14 cellular contexts compared by ENCODE assay signal in the genomic region with DNA sequence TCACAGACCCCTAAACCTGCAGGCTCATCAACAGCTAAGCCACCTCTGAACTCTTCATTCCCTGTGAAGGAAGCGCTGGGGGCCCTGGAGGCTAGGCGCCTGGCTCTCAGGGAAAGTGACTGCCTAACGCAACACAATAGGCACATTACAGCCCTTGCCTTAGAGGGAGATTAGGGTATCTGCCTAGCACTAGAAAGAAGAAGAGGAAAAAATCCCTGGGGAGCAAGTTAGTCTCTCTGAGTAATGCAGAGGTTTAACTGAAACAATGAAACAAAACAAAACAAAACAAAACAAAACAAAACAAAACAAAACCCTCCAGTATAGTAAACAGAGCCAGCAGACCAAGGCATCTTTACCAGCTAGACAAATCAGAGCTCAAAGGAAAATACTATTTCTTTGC. TPM values are rescaled to one million over a fixed set of nuclear protein-coding genes. Genes with fewer than 3 reads are reported as not detected.
DNase-seq lines count a peak whose midpoint lies in the region; ATAC-seq and TF ChIP-seq lines count a peak whose summit lies in the region.
"Had no signal": no experiment of that assay in that cellular context is flagged by ENCODE, and none has a peak within 500 bp of the region (broad histone marks: within the 10 kb centered on the region; RNA-seq: fewer than 3 reads in every experiment).

No MANE protein-coding gene starts in this region.

- H3K27me3 ChIP-seq in AG04450 (ENCODE audit: control insufficient read depth, insufficient read depth, low read length), result no peaks in the 10 kb centered on the region
- H3K27me3 ChIP-seq: uterus had no signal

- BruUV-seq in Calu3 (replicated peaks; lab: Mats Ljungman, UMichigan), result no TSS peak

- POLR2A ChIA-PET in AG04450 (lab: Yijun Ruan, JAX), result no interaction called here
- POLR2A ChIA-PET in activated CD8-positive, alpha-beta T cell treated with anti-CD3 and anti-CD28 coated beads for 36 hours (lab: Charles Lee), result interaction anchor here (0.6 to 1.1 kb wide), 3 partner anchors 18 to 451 kb away, joined by 3 read pairs; no protein-coding TSS in a partner anchor

- H3K27ac ChIP-seq in AG04450 (ENCODE audit: low read depth, low read length), result no peak overlapping the region
- H3K27ac ChIP-seq: uterus had no signal

- TF ChIP-seq CTCF in AG04450 (IDR thresholded peaks at IDR 0.05; ENCODE audit: low read depth, low read length) (no peak), Calu3 (IDR thresholded peaks at IDR 0.05; ENCODE audit: unreplicated experiment) (no peak)
- no peak for TF ChIP-seq CTCF in activated CD8-positive, alpha-beta T cell treated with anti-CD3 and anti-CD28 coated beads for 36 hours (IDR thresholded peaks at IDR 0.05)

- peaks cover 16% of the 10 kb centered on the region for H3K36me3 Mint-ChIP-seq in Calu3 (ENCODE audit: insufficient read depth, unreplicated experiment)
- H3K36me3 Mint-ChIP-seq in activated CD8-positive, alpha-beta T cell treated with anti-CD3 and anti-CD28 coated beads for 36 hours (ENCODE audit: low read depth), result peaks cover 11% of the 10 kb centered on the region

- peak overlapping the region; percentile 26 for H3K4me3 Mint-ChIP-seq in Calu3 (ENCODE audit: low read depth, unreplicated experiment)
- peak overlapping the region; percentile 72 for H3K4me3 Mint-ChIP-seq in activated CD8-positive, alpha-beta T cell treated with anti-CD3 and anti-CD28 coated beads for 36 hours

- CTCF ChIA-PET in AG04450 (lab: Charles Lee) (interaction anchor here (0.9 to 1.6 kb wide), 4 partner anchors 34 to 332 kb away, joined by 5 to 7 read pairs (median 6); no protein-coding TSS in a partner anchor), Calu3 (lab: Charles Lee) (no interaction called here)
- CTCF ChIA-PET in activated CD8-positive, alpha-beta T cell treated with anti-CD3 and anti-CD28 coated beads for 36 hours (lab: Charles Lee), result interaction anchor here (0.9 to 3.9 kb wide), 5 partner anchors 10 to 218 kb away, joined by 3 to 21 read pairs (median 4); no protein-coding TSS in a partner anchor

- ATAC-seq in activated CD8-positive, alpha-beta T cell treated with anti-CD3 and anti-CD28 coated beads for 36 hours, result no peak
- no peak for ATAC-seq in GM18502 (IDR thresholded peaks at IDR 0.05; ENCODE audit: poor library complexity, unreplicated experiment)
- ATAC-seq: sciatic nerve had no signal

- H3K9me3 Mint-ChIP-seq in Calu3 (ENCODE audit: low read depth, unreplicated experiment), result no peaks in the 10 kb centered on the region
- H3K9me3 Mint-ChIP-seq in activated CD8-positive, alpha-beta T cell treated with anti-CD3 and anti-CD28 coated beads for 36 hours, result no peaks in the 10 kb centered on the region

- intact Hi-C loops in Calu3 (cut with micrococcal nuclease; ENCODE audit: unreplicated experiment), result no loop called here
- intact Hi-C loops in activated CD8-positive, alpha-beta T cell treated with anti-CD3 and anti-CD28 coated beads for 36 hours (cut with micrococcal nuclease), result no loop called here

- H3K4me1 Mint-ChIP-seq in Calu3 (ENCODE audit: low read depth, unreplicated experiment), result peaks cover 8% of the 10 kb centered on the region
- peaks cover 18% of the 10 kb centered on the region for H3K4me1 Mint-ChIP-seq in activated CD8-positive, alpha-beta T cell treated with anti-CD3 and anti-CD28 coated beads for 36 hours (ENCODE audit: low read depth)

- no peak overlapping the region for H3K27ac Mint-ChIP-seq in Calu3 (ENCODE audit: unreplicated experiment)
- H3K27ac Mint-ChIP-seq in activated CD8-positive, alpha-beta T cell treated with anti-CD3 and anti-CD28 coated beads for 36 hours, result peak overlapping the region; percentile 12

- H3K27me3 Mint-ChIP-seq in Calu3 (ENCODE audit: unreplicated experiment), result no peaks in the 10 kb centered on the region
- H3K27me3 Mint-ChIP-seq in activated CD8-positive, alpha-beta T cell treated with anti-CD3 and anti-CD28 coated beads for 36 hours, result no peaks in the 10 kb centered on the region

- DNase-seq in AG04450 (ENCODE audit: low read depth, low spot score) (no peak), Calu3 (no peak), mucosa of gallbladder (ENCODE audit: low spot score) (peak; percentile 5), NCI-H187 (lab: John Stamatoyannopoulos, UW) (no peak), HK-2 (ENCODE audit: unreplicated experiment) (no peak), DMS79 treated with DMSO at 0.1 percent for 48 hours (lab: John Stamatoyannopoulos, UW) (no peak)
- DNase-seq in activated CD8-positive, alpha-beta T cell treated with anti-CD3 and anti-CD28 coated beads for 36 hours, result no peak
- DNase-seq: activated CD4-positive, CD25-positive, alpha-beta regulatory T cell treated with anti-CD3 and anti-CD28 coated beads, Interleukin-2, amount 50 U/mL, for 72 hours; effector memory CD4-positive, alpha-beta T cell; NCI-H446 treated with DMSO at 0.1 percent for 48 hours; SHP77 treated with DMSO at 0.1 percent for 48 hours; uterus had no signal

- 0 out of 2 replicates have a peak overlapping the region, but pooled peaks have one; percentile 10 for H3K4me3 ChIP-seq in AG04450 (ENCODE audit: low read depth, low read length)
- H3K4me3 ChIP-seq: uterus had no signal

- H3K9me3 ChIP-seq in AG04450 (ENCODE audit: control insufficient read depth, insufficient read depth, low read length), result no peaks in the 10 kb centered on the region
- H3K9me3 ChIP-seq: uterus had no signal

RNA-seq across cellular contexts. Expression of a gene that starts 2.6 kb away (rescaled TPM):
- 3.4 and 3.8 TPM in 2 replicates for polyA plus RNA-seq in AG04450 (2011; rRNA removed)
- 6.3 and 7.2 TPM in 2 replicates for polyA minus RNA-seq in AG04450 (2011; rRNA and poly(A)+ RNA removed)
- 12.3 and 14.9 TPM in 2 replicates for total RNA-seq in Calu3 (2022)
- total RNA-seq in activated CD8-positive, alpha-beta T cell treated with anti-CD3 and anti-CD28 coated beads for 36 hours, result 10 to 100 TPM; 11.7 to 12.5 TPM
- total RNA-seq in mucosa of gallbladder, result 13.7 TPM

RNA-seq across cellular contexts. Expression of a gene that starts 39.4 kb away (rescaled TPM):
- 4.6 and 5.6 TPM in 2 replicates for polyA plus RNA-seq in AG04450 (2011; rRNA removed)
- 10.3 and 10.4 TPM in 2 replicates for polyA minus RNA-seq in AG04450 (2011; rRNA and poly(A)+ RNA removed)
- 17.5 and 18.5 TPM in 2 replicates for total RNA-seq in Calu3 (2022)
- 10 to 100 TPM; 12.6 to 13.0 TPM for total RNA-seq in activated CD8-positive, alpha-beta T cell treated with anti-CD3 and anti-CD28 coated beads for 36 hours
- total RNA-seq in mucosa of gallbladder, result 20.0 TPM
